Comparison of ENCODE assay signal across 9 cellular contexts in the genomic region with DNA sequence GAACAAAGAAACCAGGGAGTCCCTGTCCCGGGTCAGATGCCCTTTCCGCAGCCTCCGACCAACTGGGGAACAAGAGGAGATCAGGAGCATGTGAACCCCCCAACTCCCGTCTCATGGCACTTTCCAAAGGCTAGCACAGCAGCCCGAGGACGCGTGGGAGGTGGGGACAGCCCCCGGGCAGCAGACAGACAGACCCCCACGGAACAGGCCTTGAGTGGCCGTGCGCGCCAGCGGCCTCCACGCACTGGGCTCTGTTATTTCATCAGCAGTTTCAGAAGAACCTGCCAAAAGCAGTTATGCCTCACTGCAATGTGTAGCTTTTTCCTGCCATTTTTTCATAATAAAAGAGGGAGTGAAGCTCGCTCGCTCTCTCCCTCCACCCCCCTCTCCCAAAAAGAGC. TPM values are rescaled to one million over a fixed set of nuclear protein-coding genes. Genes with fewer than 3 reads are reported as not detected.
DNase-seq lines count a peak whose midpoint lies in the region; ATAC-seq, FAIRE-seq and TF ChIP-seq lines count a peak whose summit lies in the region.
"Had no signal": no experiment of that assay in that cellular context is flagged by ENCODE, and none has a peak within 500 bp of the region (broad histone marks: within the 10 kb centered on the region; RNA-seq: fewer than 3 reads in every experiment).

No MANE protein-coding gene starts in this region.

- H3K4me1 ChIP-seq in CD8-positive, alpha-beta memory T cell (ENCODE audit: insufficient read depth, low read length), result no peaks in the 10 kb centered on the region
- H3K4me1 ChIP-seq in pancreas, result no peaks in the 10 kb centered on the region

- no peak overlapping the region for H3K27ac Mint-ChIP-seq in CD8-positive, alpha-beta memory T cell
- no peak overlapping the region for H3K27ac Mint-ChIP-seq in WTC11

- no peaks in the 10 kb centered on the region for H3K9me3 Mint-ChIP-seq in CD8-positive, alpha-beta memory T cell
- H3K9me3 Mint-ChIP-seq in WTC11, result no peaks in the 10 kb centered on the region

- POLR2A ChIA-PET in CD8-positive, alpha-beta memory T cell (lab: Charles Lee), result no interaction called here
- POLR2A ChIA-PET in WTC11 (lab: Charles Lee), result interaction anchor here (0.5 to 1.1 kb wide), 4 partner anchors 20 to 452 kb away, joined by 3 to 9 read pairs (median 4); partner anchors contain the start of gene COX7B

- ATAC-seq in WTC11 (peak; percentile 16; the same call in 1 of the 2 replicates), pancreas (peak; percentile 30 to 59 (median 52)), HG03354 (IDR thresholded peaks at IDR 0.05; ENCODE audit: poor library complexity, severe bottlenecking, unreplicated experiment) (no peak), HG03025 (IDR thresholded peaks at IDR 0.05; ENCODE audit: low FRiP score, unreplicated experiment) (no peak), GM18517 (IDR thresholded peaks at IDR 0.05; ENCODE audit: unreplicated experiment) (no peak), GM18873 (IDR thresholded peaks at IDR 0.05; ENCODE audit: low FRiP score, unreplicated experiment) (no peak)

- H3K36me3 ChIP-seq in CD8-positive, alpha-beta memory T cell (ENCODE audit: insufficient read depth, low read length), result no peaks in the 10 kb centered on the region
- no peaks in the 10 kb centered on the region for H3K36me3 ChIP-seq in pancreas

- no peaks in the 10 kb centered on the region for H3K27me3 ChIP-seq in CD8-positive, alpha-beta memory T cell (ENCODE audit: insufficient read depth, low read length, poor library complexity, severe bottlenecking)
- peaks cover 0 to 17% (median 0%) of the 10 kb centered on the region in 4 donors for H3K27me3 ChIP-seq in pancreas

- WGBS in pancreas, 2 donors, result 8 to 29% methylated on average over 16 of the region's 16 CpGs

- H3K27ac ChIP-seq in CD8-positive, alpha-beta memory T cell (ENCODE audit: low read depth, low read length), result no peak overlapping the region
- no peak overlapping the region for H3K27ac ChIP-seq in pancreas

- CTCF ChIA-PET in CD8-positive, alpha-beta memory T cell (lab: Charles Lee), result interaction anchor here (0.9 kb wide), 1 partner anchor 15 kb away, joined by 3 read pairs; no protein-coding TSS in a partner anchor
- CTCF ChIA-PET in WTC11 (lab: Charles Lee), result interaction anchor here (0.7 to 2.3 kb wide), 6 partner anchors 12 to 646 kb away, joined by 3 to 9 read pairs (median 4); no protein-coding TSS in a partner anchor

- H3K9me3 ChIP-seq in CD8-positive, alpha-beta memory T cell (ENCODE audit: low read length), result no peaks in the 10 kb centered on the region
- no peaks in the 10 kb centered on the region for H3K9me3 ChIP-seq in pancreas

- FAIRE-seq in pancreas (lab: Jason Lieb, UNC), result no peak

- TF ChIP-seq CTCF in WTC11 (IDR thresholded peaks at IDR 0.05), result no peak
- TF ChIP-seq CTCF in fibroblast of pulmonary artery (IDR thresholded peaks at IDR 0.05; ENCODE audit: low read length, missing control alignments), result no peak
- TF ChIP-seq CTCF in pancreas (IDR thresholded peaks at IDR 0.05), result no peak

- H3K36me3 Mint-ChIP-seq in CD8-positive, alpha-beta memory T cell, result no peaks in the 10 kb centered on the region
- no peaks in the 10 kb centered on the region for H3K36me3 Mint-ChIP-seq in WTC11

- H3K4me3 ChIP-seq in CD8-positive, alpha-beta memory T cell (ENCODE audit: low read length), result peak overlapping the region; percentile 12
- H3K4me3 ChIP-seq in fibroblast of pulmonary artery (replicated peaks; ENCODE audit: low read depth, low read length) (no peak overlapping the region), pancreas (peak overlapping the region in 2 of 4 donors; percentile 21 to 44)

- peak overlapping the region; percentile 1 to 78 (median 73) for H3K4me3 Mint-ChIP-seq in CD8-positive, alpha-beta memory T cell
- H3K4me3 Mint-ChIP-seq in WTC11, result peak overlapping the region; percentile 79

- no peak for DNase-seq in CD8-positive, alpha-beta memory T cell
- no peak for DNase-seq in WTC11 (ENCODE audit: low spot score)
- peak; percentile 21 for DNase-seq in fibroblast of pulmonary artery (ENCODE audit: low read depth)
- peak in 1 of 6 donors; percentile 59 for DNase-seq in pancreas
- DNase-seq: activated gamma-delta T cell treated with Interleukin-2 at 50 U/mL for 16 hours had no signal

- intact Hi-C loops in pancreas (cut with DNase I), result no loop called here

- H3K4me1 Mint-ChIP-seq in CD8-positive, alpha-beta memory T cell, result peaks cover 7 to 19% (median 11%) of the 10 kb centered on the region in 3 donors
- H3K4me1 Mint-ChIP-seq in WTC11, result peaks cover 24% of the 10 kb centered on the region

- peaks cover 15 to 29% of the 10 kb centered on the region in 2 donors for H3K27me3 Mint-ChIP-seq in CD8-positive, alpha-beta memory T cell
- peaks cover 24% of the 10 kb centered on the region for H3K27me3 Mint-ChIP-seq in WTC11 (ENCODE audit: low read depth)

TF ChIP-seq in WTC11, 78 proteins besides CTCF, POLR2A, EP300 and RAD21 (continues in another document):
- TF ChIP-seq, protein P1, sequence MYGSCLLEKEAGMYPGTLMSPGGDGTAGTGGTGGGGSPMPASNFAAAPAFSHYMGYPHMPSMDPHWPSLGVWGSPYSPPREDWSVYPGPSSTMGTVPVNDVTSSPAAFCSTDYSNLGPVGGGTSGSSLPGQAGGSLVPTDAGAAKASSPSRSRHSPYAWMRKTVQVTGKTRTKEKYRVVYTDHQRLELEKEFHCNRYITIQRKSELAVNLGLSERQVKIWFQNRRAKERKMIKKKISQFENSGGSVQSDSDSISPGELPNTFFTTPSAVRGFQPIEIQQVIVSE (CRISPR knock-in tag; IDR thresholded peaks at IDR 0.05; ENCODE audit: borderline replicate concordance), result no peak
- TF ChIP-seq NFATC4 (CRISPR knock-in tag; IDR thresholded peaks at IDR 0.05) (no peak), ZNF232 (CRISPR knock-in tag; IDR thresholded peaks at IDR 0.05) (no peak), SMAD3 (CRISPR knock-in tag; IDR thresholded peaks at IDR 0.05; ENCODE audit: borderline replicate concordance) (no peak), FOXJ3 (CRISPR knock-in tag; IDR thresholded peaks at IDR 0.05; ENCODE audit: borderline replicate concordance) (no peak), EMX1 (CRISPR knock-in tag; IDR thresholded peaks at IDR 0.05) (no peak), AFF4 (CRISPR knock-in tag; IDR thresholded peaks at IDR 0.05; ENCODE audit: borderline replicate concordance) (no peak), ZNF121 (CRISPR knock-in tag; IDR thresholded peaks at IDR 0.05) (no peak), KAT7 (CRISPR knock-in tag; IDR thresholded peaks at IDR 0.05; ENCODE audit: borderline replicate concordance) (no peak)
- TF ChIP-seq, protein P2, sequence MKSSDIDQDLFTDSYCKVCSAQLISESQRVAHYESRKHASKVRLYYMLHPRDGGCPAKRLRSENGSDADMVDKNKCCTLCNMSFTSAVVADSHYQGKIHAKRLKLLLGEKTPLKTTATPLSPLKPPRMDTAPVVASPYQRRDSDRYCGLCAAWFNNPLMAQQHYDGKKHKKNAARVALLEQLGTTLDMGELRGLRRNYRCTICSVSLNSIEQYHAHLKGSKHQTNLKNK (CRISPR knock-in tag; IDR thresholded peaks at IDR 0.05), result no peak
- TF ChIP-seq, protein P3, sequence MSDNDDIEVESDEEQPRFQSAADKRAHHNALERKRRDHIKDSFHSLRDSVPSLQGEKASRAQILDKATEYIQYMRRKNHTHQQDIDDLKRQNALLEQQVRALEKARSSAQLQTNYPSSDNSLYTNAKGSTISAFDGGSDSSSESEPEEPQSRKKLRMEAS (CRISPR knock-in tag; IDR thresholded peaks at IDR 0.05), result no peak

RNA-seq across cellular contexts. Expression of gene FGF16, which starts 0.3 kb away (rescaled TPM):
- not detected for total RNA-seq in CD8-positive, alpha-beta memory T cell
- not detected for polyA plus RNA-seq in CD8-positive, alpha-beta memory T cell
- total RNA-seq in WTC11 (2021) (1.1 to 1.6 TPM (median 1.3 TPM) in 3 replicates), pancreas (not detected)
- not detected for polyA plus RNA-seq in pancreas

Comparison
In these comparisons a context has a peak if more than half of its experiments do, and no peak if none do; other contexts are left out.
1. ATAC-seq: peak in WTC11 (single experiment) and pancreas (4 of 4); none in HG03354 (single experiment), HG03025 (single experiment), GM18517 (single experiment) and GM18873 (single experiment).